In genomic region chr16:15396948-15397594, GRCh38 we compare ENCODE assay signal across 20 cellular contexts.
"Had no signal": no experiment of that assay in that cellular context is flagged by ENCODE, and none has a peak within 500 bp of the region (broad histone marks: within the 10 kb centered on the region; RNA-seq: fewer than 3 reads in every experiment).

No MANE protein-coding gene starts in this region.

- H3K27ac Mint-ChIP-seq: activated naive CD8-positive, alpha-beta T cell; neural progenitor cell; stimulated activated naive B cell treated with anti-CD40 and anti-IgM and Interleukin-4, amounts not matched to agents 10 μg/mL and 1 μg/mL and 100 μg/mL, for 72 hours had no signal

- H3K4me3 ChIP-seq: cardiac muscle cell had no signal

- DNase-seq: activated CD4-positive, alpha-beta T cell treated with anti-CD3 and anti-CD28 coated beads, Interleukin-2, amount 50 U/mL, for 1 hour; activated CD4-positive, CD25-positive, alpha-beta regulatory T cell; activated gamma-delta T cell; activated T-cell treated with anti-CD3 and anti-CD28 coated beads, Interleukin-2, amount 50 U/mL, for 48 hours; esophagus squamous epithelium; foreskin fibroblast; left ventricle myocardium inferior; mesenchymal stem cell; ovary; right cardiac atrium; stimulated activated CD4-positive, alpha-beta T cell treated with anti-CD3 and anti-CD28 coated beads, Interleukin-1b, Interleukin-23, amount 100 ng/mL, for 48 hours; stimulated activated naive B cell treated with anti-CD40 and anti-IgM and Interleukin-4, amounts not matched to agents 10 μg/mL and 1 μg/mL and 100 μg/mL, for 72 hours; T-helper 2 cell; upper lobe of right lung had no signal

- H3K9me3 Mint-ChIP-seq: neural progenitor cell; stimulated activated naive B cell treated with anti-CD40 and anti-IgM and Interleukin-4, amounts not matched to agents 10 μg/mL and 1 μg/mL and 100 μg/mL, for 72 hours had no signal

- H3K4me2 ChIP-seq: neural progenitor cell had no signal

- H3K27me3 ChIP-seq: ovary, upper lobe of right lung had no signal

- H3K9ac ChIP-seq: neural progenitor cell had no signal

- H3K36me3 Mint-ChIP-seq: activated naive CD8-positive, alpha-beta T cell; neural progenitor cell had no signal

- H3K36me3 ChIP-seq: cardiac muscle cell, neural progenitor cell, ovary, upper lobe of right lung had no signal

- H3K27ac ChIP-seq: cardiac muscle cell, neural progenitor cell, upper lobe of right lung had no signal

- H3K9me3 ChIP-seq: esophagus squamous epithelium, left ventricle myocardium inferior, ovary, upper lobe of right lung had no signal

- H2AFZ ChIP-seq: neural progenitor cell had no signal

- H3K4me1 Mint-ChIP-seq: neural progenitor cell; stimulated activated naive B cell treated with anti-CD40 and anti-IgM and Interleukin-4, amounts not matched to agents 10 μg/mL and 1 μg/mL and 100 μg/mL, for 72 hours had no signal

- H3K4me1 ChIP-seq: neural progenitor cell, upper lobe of right lung had no signal

- FAIRE-seq: colon, keratinocyte, TTC549 had no signal
